Comparison of ENCODE assay signal across 8 cellular contexts in the genomic region with DNA sequence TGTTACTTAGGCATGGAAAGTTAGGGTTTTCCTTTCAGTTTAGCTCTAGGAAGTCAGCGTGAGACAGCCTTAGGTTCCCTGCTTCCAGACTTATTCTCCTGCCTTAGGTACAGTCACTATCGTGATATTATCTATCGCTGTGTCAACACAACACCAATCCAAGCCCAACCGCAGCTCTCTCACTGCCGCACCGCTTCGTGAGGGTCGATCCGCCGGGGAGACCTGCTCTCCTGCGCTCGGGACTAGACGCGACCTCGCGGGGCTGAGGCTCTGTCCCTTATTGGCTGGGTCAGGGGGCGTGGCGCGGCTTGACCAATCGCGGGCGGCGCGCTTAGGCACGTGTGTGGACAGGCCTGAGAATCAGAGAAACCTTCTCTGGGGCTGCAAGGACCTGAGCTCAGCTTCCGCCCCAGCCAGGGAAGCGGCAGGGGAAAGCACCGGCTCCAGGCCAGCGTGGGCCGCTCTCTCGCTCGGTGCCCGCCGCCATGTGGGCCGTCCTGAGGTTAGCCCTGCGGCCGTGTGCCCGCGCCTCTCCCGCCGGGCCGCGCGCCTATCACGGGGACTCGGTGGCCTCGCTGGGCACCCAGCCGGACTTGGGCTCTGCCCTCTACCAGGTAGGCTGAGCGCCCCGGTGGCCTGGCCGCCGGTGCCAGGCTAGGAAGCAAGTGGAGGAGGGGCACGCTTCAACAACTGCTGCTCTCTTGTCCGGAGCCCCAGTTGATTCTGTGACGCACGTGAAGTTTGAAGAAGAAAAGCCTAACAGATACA. TPM values are rescaled to one million over a fixed set of nuclear protein-coding genes. Genes with fewer than 3 reads are reported as not detected.
DNase-seq lines count a peak whose midpoint lies in the region; ATAC-seq and TF ChIP-seq lines count a peak whose summit lies in the region.

Gene MCCC2 (plus strand): TSS at position 400 of the 768 bp plus-strand sequence. CDS start 86 bp downstream, at position 486.

- H3K27ac ChIP-seq in colonic mucosa (peak within 1 kb of the TSS; percentile 74), layer of hippocampus (ENCODE audit: low read depth, low read length) (peak within 1 kb of the TSS; percentile 74)

- ATAC-seq in GM19324 (IDR thresholded peaks at IDR 0.05; ENCODE audit: low FRiP score, unreplicated experiment) (peak; percentile 99), HG03460 (IDR thresholded peaks at IDR 0.05; ENCODE audit: unreplicated experiment) (peak; percentile 98)

- H3K9ac ChIP-seq in colonic mucosa (ENCODE audit: low read depth in 2 of 2, low read length in 2 of 2) = peak within 1 kb of the TSS; percentile 67 to 79

- H3K27ac Mint-ChIP-seq in activated CD4-positive, alpha-beta T cell treated with anti-CD3 and anti-CD28 coated beads, Interleukin-2, amount 10 ng/mL, durations not matched to agents 24 days and 14 days = peak within 1 kb of the TSS; percentile 99

- TF ChIP-seq CTCF in BJ (IDR thresholded peaks at IDR 0.05; ENCODE audit: insufficient read depth, low read depth, low read length) = no peak
- TF ChIP-seq CTCF in colonic mucosa (IDR thresholded peaks at IDR 0.05) = no peak

- H3K36me3 ChIP-seq in BJ (ENCODE audit: control insufficient read depth, insufficient read depth, low read length) (no peaks in the 10 kb centered on the region), colonic mucosa (no peaks in the 10 kb centered on the region)

- POLR2A ChIA-PET in BJ (lab: Charles Lee) = interaction anchor here (0.6 kb wide), 1 partner anchor 53 kb away, joined by 15 read pairs; no protein-coding TSS in a partner anchor

- peak within 1 kb of the TSS; percentile 89 for H3K4me3 Mint-ChIP-seq in activated CD4-positive, alpha-beta T cell treated with anti-CD3 and anti-CD28 coated beads, Interleukin-2, amount 10 ng/mL, durations not matched to agents 24 days and 14 days

- H3K4me1 Mint-ChIP-seq in activated CD4-positive, alpha-beta T cell treated with anti-CD3 and anti-CD28 coated beads, Interleukin-2, amount 10 ng/mL, durations not matched to agents 24 days and 14 days = peaks cover 31% of the 10 kb centered on the region

- H3K9me3 Mint-ChIP-seq in activated CD4-positive, alpha-beta T cell treated with anti-CD3 and anti-CD28 coated beads, Interleukin-2, amount 10 ng/mL, durations not matched to agents 24 days and 14 days = peaks cover 5% of the 10 kb centered on the region

- CTCF ChIA-PET in BJ (lab: Yijun Ruan, JAX) = interaction anchor here (0.8 to 1.0 kb wide), 2 partner anchors 31 to 171 kb away, joined by 3 to 6 read pairs; no protein-coding TSS in a partner anchor

- H3K9me3 ChIP-seq in colonic mucosa = no peaks in the 10 kb centered on the region

- DNase-seq in BJ (ENCODE audit: low read depth) (peak; percentile 68), NCI-H526 (lab: John Stamatoyannopoulos, UW) (peak; percentile 71 to 93), colonic mucosa (peak; percentile 98)
- peak; percentile 99 for DNase-seq in activated CD4-positive, alpha-beta T cell treated with anti-CD3 and anti-CD28 coated beads, Interleukin-2, amount 10 ng/mL, durations not matched to agents 24 days and 14 days
- peak; percentile 89 to 95 (median 92) for DNase-seq in stimulated activated CD4-positive, alpha-beta T cell treated with anti-CD3 and anti-CD28 coated beads, Interleukin-1b, Interleukin-23, amount 100 ng/mL, for 24 hours (ENCODE audit: low read depth in 4 of 4, low spot score in 1 of 4)

- no peaks in the 10 kb centered on the region for H3K27me3 ChIP-seq in BJ (ENCODE audit: control insufficient read depth, insufficient read depth, low read length)
- no peaks in the 10 kb centered on the region for H3K27me3 ChIP-seq in colonic mucosa
- H3K27me3 ChIP-seq in layer of hippocampus (ENCODE audit: control insufficient read depth, insufficient read depth, low read length) = no peaks in the 10 kb centered on the region

- H3K4me3 ChIP-seq in BJ (ENCODE audit: low read depth, low read length) (peak within 1 kb of the TSS; percentile 79), colonic mucosa (peak within 1 kb of the TSS; percentile 76)

- H3K36me3 Mint-ChIP-seq in activated CD4-positive, alpha-beta T cell treated with anti-CD3 and anti-CD28 coated beads, Interleukin-2, amount 10 ng/mL, durations not matched to agents 24 days and 14 days (ENCODE audit: low read depth) = peaks cover 9% of the 10 kb centered on the region

- peaks cover 4% of the 10 kb centered on the region for H3K4me1 ChIP-seq in colonic mucosa

- H3K27me3 Mint-ChIP-seq in activated CD4-positive, alpha-beta T cell treated with anti-CD3 and anti-CD28 coated beads, Interleukin-2, amount 10 ng/mL, durations not matched to agents 24 days and 14 days = no peaks in the 10 kb centered on the region

- intact Hi-C loops in activated CD4-positive, alpha-beta T cell treated with anti-CD3 and anti-CD28 coated beads, Interleukin-2, amount 10 ng/mL, durations not matched to agents 24 days and 14 days (cut with micrococcal nuclease) = loop anchor here (1.0 to 10.0 kb wide), 5 partner anchors 14 to 1978 kb away; partner anchors contain the start of genes ANKRA2, BDP1 and UTP15
- intact Hi-C loops in colonic mucosa (cut with DNase I) = no loop called here

RNA-seq across cellular contexts. Expression of gene MCCC2, which starts in this region (rescaled TPM):
- polyA plus RNA-seq in BJ (2011; rRNA removed) = 16.2 and 24.1 TPM in 2 replicates
- polyA minus RNA-seq in BJ (2011; rRNA and poly(A)+ RNA removed) = 10.8 and 12.6 TPM in 2 replicates
- total RNA-seq in activated CD4-positive, alpha-beta T cell treated with anti-CD3 and anti-CD28 coated beads, Interleukin-2, amount 10 ng/mL, durations not matched to agents 24 days and 14 days = 58.7 and 58.9 TPM in 2 replicates
- 10 to 100 TPM; 56.8 to 68.7 TPM for total RNA-seq in colonic mucosa

Comparison
In these comparisons a context has a peak if more than half of its experiments do, and no peak if none do; other contexts are left out.
1. Peak in every context shown above with its lines: DNase-seq, ATAC-seq, H3K4me3 ChIP-seq and H3K27ac ChIP-seq.